13 cellular contexts compared by ENCODE assay signal in the genomic region with DNA sequence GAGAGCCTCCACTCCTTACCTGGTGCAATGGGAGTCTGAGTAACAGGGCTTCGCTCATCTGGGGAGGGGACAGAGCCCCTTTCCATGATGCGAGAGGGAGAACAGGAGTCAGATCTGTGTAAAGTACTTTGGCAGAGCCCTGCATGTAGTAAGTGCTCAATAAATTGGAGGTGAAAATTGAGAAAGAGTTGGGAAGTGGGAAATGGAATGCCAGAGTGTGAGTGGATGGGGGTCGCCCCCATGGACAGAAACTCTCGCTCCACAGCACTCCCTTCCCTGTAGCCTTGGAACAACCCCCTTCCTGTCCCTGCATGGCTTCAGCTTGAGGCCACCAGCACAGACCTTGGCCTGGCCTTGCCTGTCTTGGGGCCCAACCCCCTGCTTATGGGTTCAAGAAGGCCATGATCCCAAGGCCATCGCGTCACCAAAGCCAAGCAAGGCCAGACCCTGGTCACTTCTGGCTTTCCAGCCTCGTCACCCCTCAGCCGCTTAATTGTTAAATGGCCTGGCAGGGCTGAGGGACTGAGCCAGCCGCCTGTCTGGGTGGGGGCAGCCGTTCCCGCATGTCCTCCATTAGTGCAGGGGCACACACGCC.
DNase-seq lines count a peak whose midpoint lies in the region; ATAC-seq, FAIRE-seq and TF ChIP-seq lines count a peak whose summit lies in the region.
"Had no signal": no experiment of that assay in that cellular context is flagged by ENCODE, and none has a peak within 500 bp of the region (broad histone marks: within the 10 kb centered on the region; RNA-seq: fewer than 3 reads in every experiment).

No MANE protein-coding gene starts in this region.

- H3K9ac ChIP-seq in PC-3 (ENCODE audit: low read length) (peak overlapping the region; percentile 87), mesenchymal stem cell (ENCODE audit: low read length) (peak overlapping the region; percentile 87)

- peaks cover 44% of the 10 kb centered on the region for H3K4me1 Mint-ChIP-seq in dendritic cell treated with granulocyte-macrophage colony-stimulating factor and Interleukin-4, amounts not matched to agents 40 ng/mL and 50 ng/mL, for 4 days (ENCODE audit: low read depth)
- H3K4me1 Mint-ChIP-seq: CD4-positive, CD25-positive, alpha-beta regulatory T cell had no signal

- H2BK15ac ChIP-seq in mesenchymal stem cell (ENCODE audit: low read depth, poor library complexity, severe bottlenecking): peak overlapping the region; percentile 38

- no peaks in the 10 kb centered on the region for H3K79me1 ChIP-seq in mesenchymal stem cell (replicated peaks; ENCODE audit: low read length, poor library complexity, severe bottlenecking)

- no peaks in the 10 kb centered on the region for H3F3A ChIP-seq in PC-3 (ENCODE audit: low read length, unreplicated experiment)

- no peaks in the 10 kb centered on the region for H3K9me3 Mint-ChIP-seq in dendritic cell treated with granulocyte-macrophage colony-stimulating factor and Interleukin-4, amounts not matched to agents 40 ng/mL and 50 ng/mL, for 4 days
- H3K9me3 Mint-ChIP-seq: CD4-positive, CD25-positive, alpha-beta regulatory T cell had no signal

- H3K36me3 Mint-ChIP-seq in dendritic cell treated with granulocyte-macrophage colony-stimulating factor and Interleukin-4, amounts not matched to agents 40 ng/mL and 50 ng/mL, for 4 days (ENCODE audit: low read depth): no peaks in the 10 kb centered on the region
- H3K36me3 Mint-ChIP-seq: activated naive CD8-positive, alpha-beta T cell; CD4-positive, CD25-positive, alpha-beta regulatory T cell had no signal

- H3K27ac ChIP-seq in PC-3 (ENCODE audit: low read length): peak overlapping the region; percentile 96
- no peak overlapping the region for H3K27ac ChIP-seq in mesenchymal stem cell (ENCODE audit: low read length, poor library complexity, severe bottlenecking)
- peak overlapping the region; percentile 91 for H3K27ac ChIP-seq in suprapubic skin
- H3K27ac ChIP-seq: SK-N-MC had no signal

- peak overlapping the region; percentile 44 for H2BK120ac ChIP-seq in mesenchymal stem cell (ENCODE audit: low read depth, low read length)

- H3K4me1 ChIP-seq in PC-3 (ENCODE audit: insufficient read depth, low read length): peaks cover 53% of the 10 kb centered on the region
- H3K4me1 ChIP-seq in mesenchymal stem cell (ENCODE audit: control insufficient read depth, insufficient read depth, low read depth, low read length): peaks cover 3% of the 10 kb centered on the region
- H3K4me1 ChIP-seq in suprapubic skin: peaks cover 29% of the 10 kb centered on the region

- no peak for FAIRE-seq in RCC 7860 (lab: Jason Lieb, UNC)

- CTCF ChIA-PET in PC-3 (lab: Charles Lee): no interaction called here

- no peak overlapping the region for H2AK5ac ChIP-seq in mesenchymal stem cell (ENCODE audit: low read length, severe bottlenecking)

- H2BK5ac ChIP-seq in mesenchymal stem cell (ENCODE audit: low read depth, low read length, poor library complexity, severe bottlenecking): no peak overlapping the region

- peaks cover 9% of the 10 kb centered on the region for H3K27me3 Mint-ChIP-seq in dendritic cell treated with granulocyte-macrophage colony-stimulating factor and Interleukin-4, amounts not matched to agents 40 ng/mL and 50 ng/mL, for 4 days

- intact Hi-C loops in PC-3 (cut with micrococcal nuclease): no loop called here
- intact Hi-C loops in dendritic cell treated with granulocyte-macrophage colony-stimulating factor and Interleukin-4, amounts not matched to agents 40 ng/mL and 50 ng/mL, for 4 days (cut with micrococcal nuclease): no loop called here

- no peaks in the 10 kb centered on the region for H3K9me2 ChIP-seq in PC-3 (replicated peaks; ENCODE audit: low read length)

- H2AFZ ChIP-seq in PC-3 (ENCODE audit: low read length): peak overlapping the region; percentile 62; the same call in 1 of the 2 replicates
- H2AFZ ChIP-seq in mesenchymal stem cell (ENCODE audit: low read depth, low read length): no peak overlapping the region

- no peak for DNase-seq in PC-3
- DNase-seq in mesenchymal stem cell: no peak
- no peak for DNase-seq in suprapubic skin (ENCODE audit: low spot score in 2 of 2)
- no peak for DNase-seq in nucleus accumbens (lab: John Stamatoyannopoulos, UW)
- DNase-seq in RCC 7860 (ENCODE audit: low spot score): no peak
- DNase-seq: activated CD4-positive, alpha-beta T cell treated with anti-CD3 and anti-CD28 coated beads, Interleukin-2, amount 50 U/mL, for 4 hours; CD4-positive, CD25-positive, alpha-beta regulatory T cell; NCI-H226 had no signal

- peak overlapping the region; percentile 79 for H4K91ac ChIP-seq in mesenchymal stem cell (ENCODE audit: low read length)

- H3K79me2 ChIP-seq in PC-3 (ENCODE audit: low read length): no peaks in the 10 kb centered on the region

- TF ChIP-seq EP300 in suprapubic skin (IDR thresholded peaks at IDR 0.05): no peak

- WGBS in mesenchymal stem cell: 97% methylated on average over 12 of the region's 12 CpGs
- WGBS in suprapubic skin: 87% methylated on average over 12 of the region's 12 CpGs

- 0 out of 2 replicates have a peak, but pooled peaks cover under 1% of the 10 kb centered on the region for H3K9me3 ChIP-seq in PC-3 (ENCODE audit: low read length)
- peaks cover 10% of the 10 kb centered on the region for H3K9me3 ChIP-seq in mesenchymal stem cell (ENCODE audit: control insufficient read depth, low read length)
- peaks cover under 1% of the 10 kb centered on the region for H3K9me3 ChIP-seq in suprapubic skin

- no peaks in the 10 kb centered on the region for H4K20me1 ChIP-seq in PC-3 (ENCODE audit: low read length)

- POLR2A ChIA-PET in PC-3 (lab: Charles Lee; ENCODE audit: unreplicated experiment): no interaction called here

- H3K14ac ChIP-seq in mesenchymal stem cell (ENCODE audit: low read length in 2 of 2): peak overlapping the region in 1 of 2 experiments; percentile 66

- BruUV-seq in PC-3 (replicated peaks; lab: Mats Ljungman, UMichigan): TSS peak; percentile 65

- no peak for TF ChIP-seq POLR2A in suprapubic skin (IDR thresholded peaks at IDR 0.05)

- peak overlapping the region; percentile 44 to 98 for H2BK12ac ChIP-seq in mesenchymal stem cell (ENCODE audit: low read length in 2 of 2)

- TF ChIP-seq CTCF in PC-3 (conservative IDR thresholded peaks at IDR 0.05; ENCODE audit: low read depth, low read length) (no peak), suprapubic skin (IDR thresholded peaks at IDR 0.05) (no peak)

- peak overlapping the region; percentile 31 to 81 for H3K18ac ChIP-seq in mesenchymal stem cell (ENCODE audit: low read depth in 1 of 2, low read length in 2 of 2)

- H3K4me2 ChIP-seq in PC-3 (ENCODE audit: low read length) (peak overlapping the region; percentile 73), mesenchymal stem cell (ENCODE audit: low read length, poor library complexity, severe bottlenecking) (no peak overlapping the region)

- H3K4ac ChIP-seq in mesenchymal stem cell (ENCODE audit: low read depth in 1 of 2, low read length in 2 of 2): peak overlapping the region; percentile 70 to 84

- H4K8ac ChIP-seq in mesenchymal stem cell (ENCODE audit: low read length): peak overlapping the region; percentile 82

- ATAC-seq in PC-3 (no peak; the same call in 1 of the 2 replicates), HG03039 (IDR thresholded peaks at IDR 0.05; ENCODE audit: unreplicated experiment) (no peak), GM18502 (IDR thresholded peaks at IDR 0.05; ENCODE audit: poor library complexity, unreplicated experiment) (no peak)

- H3K4me3 Mint-ChIP-seq in dendritic cell treated with granulocyte-macrophage colony-stimulating factor and Interleukin-4, amounts not matched to agents 40 ng/mL and 50 ng/mL, for 4 days: no peak overlapping the region
- H3K4me3 Mint-ChIP-seq: activated naive CD8-positive, alpha-beta T cell; CD4-positive, CD25-positive, alpha-beta regulatory T cell had no signal

- H3K23ac ChIP-seq in mesenchymal stem cell (ENCODE audit: low read length in 2 of 2): no peak overlapping the region

- H3K36me3 ChIP-seq in PC-3 (ENCODE audit: low read depth, low read length) (no peaks in the 10 kb centered on the region), mesenchymal stem cell (ENCODE audit: control insufficient read depth in 1 of 2, insufficient read depth in 2 of 2, low read depth in 1 of 2, low read length in 2 of 2) (no peaks in the 10 kb centered on the region), suprapubic skin (no peaks in the 10 kb centered on the region)

- peak overlapping the region; percentile 15 for H3K27ac Mint-ChIP-seq in dendritic cell treated with granulocyte-macrophage colony-stimulating factor and Interleukin-4, amounts not matched to agents 40 ng/mL and 50 ng/mL, for 4 days
- H3K27ac Mint-ChIP-seq: activated naive CD8-positive, alpha-beta T cell; CD4-positive, CD25-positive, alpha-beta regulatory T cell had no signal

- H3K4me3 ChIP-seq in PC-3 (ENCODE audit: low read length): peak overlapping the region; percentile 34; the same call in 1 of the 2 replicates
- peak overlapping the region in 1 of 2 experiments; percentile 56 for H3K4me3 ChIP-seq in mesenchymal stem cell (ENCODE audit: insufficient read depth in 1 of 2, low read depth in 1 of 2, low read length in 2 of 2)
- H3K4me3 ChIP-seq in suprapubic skin: no peak overlapping the region
- H3K4me3 ChIP-seq: SK-N-MC had no signal

- no peaks in the 10 kb centered on the region for H3K27me3 ChIP-seq in PC-3 (ENCODE audit: low read length)
- H3K27me3 ChIP-seq in mesenchymal stem cell (ENCODE audit: control insufficient read depth in 1 of 2, insufficient read depth in 1 of 2, low read length in 2 of 2): no peaks in the 10 kb centered on the region
- H3K27me3 ChIP-seq in suprapubic skin: no peaks in the 10 kb centered on the region
